Comparison of ENCODE assay signal across 11 cellular contexts in genomic region chr5:172905346-172905756, GRCh38. TPM values are rescaled to one million over a fixed set of nuclear protein-coding genes. Genes with fewer than 3 reads are reported as not detected.
A peak's percentile ranks its signal among the peaks of the same experiment; 100 is the strongest.
DNase-seq lines count a peak whose midpoint lies in the region; ATAC-seq, FAIRE-seq and TF ChIP-seq lines count a peak whose summit lies in the region.
"Had no signal": no experiment of that assay in that cellular context is flagged by ENCODE, and none has a peak within 500 bp of the region (broad histone marks: within the 10 kb centered on the region; RNA-seq: fewer than 3 reads in every experiment).

No MANE protein-coding gene starts in this region.

- intact Hi-C loops in thyroid gland (cut with DNase I) = no loop called here

- DNase-seq in RWPE2 (ENCODE audit: low spot score) (no peak), epithelial cell of prostate (ENCODE audit: low read depth, low spot score) (no peak), thyroid gland (no peak), frontal cortex (ENCODE audit: low spot score in 2 of 2) (no peak)
- no peak for DNase-seq in stimulated activated CD4-positive, alpha-beta T cell treated with anti-CD3 and anti-CD28 coated beads, Interleukin-4, amount 100 ng/mL, for 4 hours
- no peak for DNase-seq in activated naive CD4-positive, alpha-beta T cell treated with anti-CD3 and anti-CD28 coated beads, Interleukin-2, amount 50 U/mL, for 16 hours
- DNase-seq: activated CD8-positive, alpha-beta memory T cell treated with anti-CD3 and anti-CD28 coated beads for 24 hours had no signal

- peak overlapping the region; percentile 100 for H3K27ac ChIP-seq in RWPE2 (ENCODE audit: poor library complexity, severe bottlenecking)
- H3K27ac ChIP-seq in epithelial cell of prostate = peak overlapping the region; percentile 100
- H3K27ac ChIP-seq in thyroid gland = peak overlapping the region; percentile 93 to 99 (median 99)
- H3K27ac ChIP-seq: SK-N-MC had no signal

- WGBS in thyroid gland, 2 donors = 93% methylated on average over 17 to 23 of the region's 23 CpGs

- peak overlapping the region; percentile 83 to 88 (median 84) for H3K27ac Mint-ChIP-seq in nephron

- peaks cover 15% of the 10 kb centered on the region for H3K36me3 Mint-ChIP-seq in nephron (ENCODE audit: low read depth)

- no peak overlapping the region for H3K4me3 Mint-ChIP-seq in nephron
- H3K4me3 Mint-ChIP-seq: central memory CD8-positive, alpha-beta T cell had no signal

- TF ChIP-seq POLR2A in thyroid gland (IDR thresholded peaks at IDR 0.05) = no peak

- H3K27me3 Mint-ChIP-seq in nephron (ENCODE audit: low read depth) = no peaks in the 10 kb centered on the region
- H3K27me3 Mint-ChIP-seq: central memory CD8-positive, alpha-beta T cell had no signal

- H3K36me3 ChIP-seq in RWPE2 (ENCODE audit: low read depth) (peaks cover 33% of the 10 kb centered on the region), thyroid gland (no peaks in the 10 kb centered on the region)

- TF ChIP-seq CTCF in RWPE2 (IDR thresholded peaks at IDR 0.05; ENCODE audit: poor library complexity, severe bottlenecking) (no peak), nephron (IDR thresholded peaks at IDR 0.05; ENCODE audit: unreplicated experiment in 3 of 3) (no peak), thyroid gland (IDR thresholded peaks at IDR 0.05) (no peak)

- H3K9me3 ChIP-seq in RWPE2 (ENCODE audit: severe bottlenecking) (no peaks in the 10 kb centered on the region), thyroid gland (no peaks in the 10 kb centered on the region)

- H3K4me1 ChIP-seq in RWPE2 (ENCODE audit: insufficient read depth, poor library complexity, severe bottlenecking) = peaks cover 54% of the 10 kb centered on the region
- H3K4me1 ChIP-seq in thyroid gland = peaks cover 39 to 54% of the 10 kb centered on the region in 2 donors

- no peak for FAIRE-seq in frontal cortex (lab: Jason Lieb, UNC)

- H3K27me3 ChIP-seq in RWPE2 (ENCODE audit: insufficient read depth, poor library complexity, severe bottlenecking) (no peaks in the 10 kb centered on the region), thyroid gland (no peaks in the 10 kb centered on the region)

- H3K4me1 Mint-ChIP-seq in nephron = peaks cover 73% of the 10 kb centered on the region

- H3K9me3 Mint-ChIP-seq in nephron = no peaks in the 10 kb centered on the region
- H3K9me3 Mint-ChIP-seq: central memory CD8-positive, alpha-beta T cell had no signal

- ATAC-seq in RWPE2 (ENCODE audit: low read depth) (no peak), GM21576 (IDR thresholded peaks at IDR 0.05; ENCODE audit: unreplicated experiment) (no peak)

- H3K4me3 ChIP-seq in RWPE2 (ENCODE audit: severe bottlenecking) (no peak overlapping the region), thyroid gland (replicated peaks in 1 of 3) (no peak overlapping the region)
- H3K4me3 ChIP-seq: SK-N-MC had no signal

RNA-seq across cellular contexts. Expression of gene RPL26L1, which starts 53.9 kb away (rescaled TPM):
- total RNA-seq in thyroid gland (10 to 100 TPM; 27.2 to 46.7 (median 42.9) TPM), frontal cortex (33.8 TPM)
